In genomic region chr3:131713416-131714118, GRCh38 we compare ENCODE assay signal across 22 cellular contexts.
"Had no signal": no experiment of that assay in that cellular context is flagged by ENCODE, and none has a peak within 500 bp of the region (broad histone marks: within the 10 kb centered on the region; RNA-seq: fewer than 3 reads in every experiment).

No MANE protein-coding gene starts in this region.

- H3K9me3 ChIP-seq: breast epithelium, esophagus muscularis mucosa, heart right ventricle, ovary, vagina had no signal

- H3K36me3 ChIP-seq: breast epithelium, esophagus muscularis mucosa, heart right ventricle, ovary, vagina, WERI-Rb-1 had no signal

- H3K4me3 ChIP-seq: breast epithelium, esophagus muscularis mucosa, heart right ventricle, ovary, skin epidermis, vagina had no signal

- ATAC-seq: activated CD4-positive, CD25-positive, alpha-beta regulatory T cell treated with anti-CD3 and anti-CD28 coated beads, Interleukin-2, amount 50 U/mL, for 24 hours; heart right ventricle; naive thymus-derived CD4-positive, alpha-beta T cell; sciatic nerve had no signal

- H3K27ac ChIP-seq: breast epithelium, esophagus muscularis mucosa, heart right ventricle, ovary, skin epidermis, vagina, WERI-Rb-1 had no signal

- H3K27me3 ChIP-seq: breast epithelium, esophagus muscularis mucosa, heart right ventricle, ovary, vagina had no signal

- DNase-seq: activated CD4-positive, alpha-beta T cell treated with anti-CD3 and anti-CD28 coated beads for 48 hours; activated CD4-positive, alpha-beta T cell treated with anti-CD3 and anti-CD28 coated beads, Interleukin-2, amount 50 U/mL, for 48 hours; activated CD8-positive, alpha-beta memory T cell treated with anti-CD3 and anti-CD28 coated beads, Interleukin-2, amount 50 U/mL, for 4 hours; activated naive CD4-positive, alpha-beta T cell; activated T-cell treated with anti-CD3 and anti-CD28 coated beads, Interleukin-2, amount 50 U/mL, for 24 hours; endodermal cell; foreskin melanocyte; heart right ventricle; midbrain; naive thymus-derived CD4-positive, alpha-beta T cell; ovary; stimulated activated CD4-positive, alpha-beta T cell treated with anti-CD3 and anti-CD28 coated beads, Interleukin-12 subunit alpha, Interleukin-12 subunit beta, amount 100 ng/mL, for 4 hours; stimulated activated CD4-positive, alpha-beta T cell treated with anti-CD3 and anti-CD28 coated beads, Interleukin-4, amount 100 ng/mL, for 1 hour; substantia nigra; T1000; WERI-Rb-1 had no signal

- H3K4me1 ChIP-seq: breast epithelium, esophagus muscularis mucosa, heart right ventricle, vagina had no signal
